8 cellular contexts compared by ENCODE assay signal in genomic region chr16:50692999-50693781, GRCh38. TPM values are rescaled to one million over a fixed set of nuclear protein-coding genes. Genes with fewer than 3 reads are reported as not detected.
DNase-seq lines count a peak whose midpoint lies in the region; ATAC-seq and TF ChIP-seq lines count a peak whose summit lies in the region.

TSS of gene NOD2 (plus strand) at chr16:50693606. CDS start at chr16:50699496, 5,890 bp downstream.

- peak within 1 kb of the TSS; percentile 68 for H3K4me2 ChIP-seq in skeletal muscle satellite cell (ENCODE audit: low read length)

- TF ChIP-seq CTCF in heart right ventricle (IDR thresholded peaks at IDR 0.05), result no peak

- H3K36me3 ChIP-seq in heart right ventricle, result no peaks in the 10 kb centered on the region
- no peaks in the 10 kb centered on the region for H3K36me3 ChIP-seq in skeletal muscle satellite cell (ENCODE audit: insufficient read depth, low read length)

- H3K9me3 Mint-ChIP-seq in activated T-helper 1 cell treated with anti-CD3 and anti-CD28 coated beads, Interleukin-12 subunit alpha, Interleukin-12 subunit beta, Interleukin-2, Interleukin-4 antibody, amounts not matched to agents 30 ng/mL and 10 ng/mL and 1 ng/mL, durations not matched to agents 14 hours and 24 hours and 36 hours, result no peaks in the 10 kb centered on the region

- WGBS in heart right ventricle, 2 donors, result 18 to 22% methylated on average over 45 to 56 of the region's 56 CpGs

- H3K4me3 ChIP-seq in heart right ventricle (peak within 1 kb of the TSS; percentile 37 to 68 (median 50)), skeletal muscle satellite cell (ENCODE audit: low read length) (peak within 1 kb of the TSS; percentile 56)

- H3K4me1 ChIP-seq in heart right ventricle (peaks cover 11 to 48% (median 30%) of the 10 kb centered on the region in 9 donors), skeletal muscle satellite cell (ENCODE audit: control insufficient read depth, insufficient read depth, low read length) (peaks cover 16% of the 10 kb centered on the region)

- H3K27me3 ChIP-seq in heart right ventricle, result peaks cover 0 to 7% (median 0%) of the 10 kb centered on the region in 7 donors
- peaks cover 3% of the 10 kb centered on the region for H3K27me3 ChIP-seq in skeletal muscle satellite cell (ENCODE audit: control insufficient read depth, insufficient read depth, low read length)

- ATAC-seq in heart right ventricle (peak in 3 of 8 donors; percentile 30 to 68 (median 55)), HG03108 (IDR thresholded peaks at IDR 0.05; ENCODE audit: unreplicated experiment) (no peak), GM19324 (IDR thresholded peaks at IDR 0.05; ENCODE audit: low FRiP score, unreplicated experiment) (no peak)

- peak within 1 kb of the TSS; percentile 76 for H3K27ac Mint-ChIP-seq in activated T-helper 1 cell treated with anti-CD3 and anti-CD28 coated beads, Interleukin-12 subunit alpha, Interleukin-12 subunit beta, Interleukin-2, Interleukin-4 antibody, amounts not matched to agents 30 ng/mL and 10 ng/mL and 1 ng/mL, durations not matched to agents 14 hours and 24 hours and 36 hours

- peak within 1 kb of the TSS in 4 of 10 donors; percentile 39 to 92 (median 60) for H3K27ac ChIP-seq in heart right ventricle

- H3K27me3 Mint-ChIP-seq in activated T-helper 1 cell treated with anti-CD3 and anti-CD28 coated beads, Interleukin-12 subunit alpha, Interleukin-12 subunit beta, Interleukin-2, Interleukin-4 antibody, amounts not matched to agents 30 ng/mL and 10 ng/mL and 1 ng/mL, durations not matched to agents 14 hours and 24 hours and 36 hours (ENCODE audit: insufficient read depth), result peaks cover 4% of the 10 kb centered on the region

- H3K9me3 ChIP-seq in heart right ventricle, result no peaks in the 10 kb centered on the region
- H3K9me3 ChIP-seq in skeletal muscle satellite cell (replicated peaks; ENCODE audit: low read length), result no peaks in the 10 kb centered on the region

- peak within 1 kb of the TSS; percentile 78 for H3K4me3 Mint-ChIP-seq in activated T-helper 1 cell treated with anti-CD3 and anti-CD28 coated beads, Interleukin-12 subunit alpha, Interleukin-12 subunit beta, Interleukin-2, Interleukin-4 antibody, amounts not matched to agents 30 ng/mL and 10 ng/mL and 1 ng/mL, durations not matched to agents 14 hours and 24 hours and 36 hours

- peak within 1 kb of the TSS; percentile 16 for H3K9ac ChIP-seq in skeletal muscle satellite cell (ENCODE audit: low read depth, low read length)

- intact Hi-C loops in activated T-helper 1 cell treated with anti-CD3 and anti-CD28 coated beads, Interleukin-12 subunit alpha, Interleukin-12 subunit beta, Interleukin-2, Interleukin-4 antibody, amounts not matched to agents 30 ng/mL and 10 ng/mL and 1 ng/mL, durations not matched to agents 14 hours and 24 hours and 36 hours (cut with micrococcal nuclease), result no loop called here
- intact Hi-C loops in heart right ventricle (cut with DNase I), result no loop called here

- DNase-seq in activated effector memory CD4-positive, alpha-beta T cell treated with anti-CD3 and anti-CD28 coated beads, Interleukin-2, amount 50 U/mL, for 16 hours, result peak; percentile 81
- no peak for DNase-seq in activated effector memory CD4-positive, alpha-beta T cell treated with Interleukin-2 at 50 U/mL for 16 hours
- DNase-seq in activated T-helper 1 cell treated with anti-CD3 and anti-CD28 coated beads, Interleukin-12 subunit alpha, Interleukin-12 subunit beta, Interleukin-2, Interleukin-4 antibody, amounts not matched to agents 30 ng/mL and 10 ng/mL and 1 ng/mL, durations not matched to agents 14 hours and 24 hours and 36 hours (ENCODE audit: low spot score), result peak; percentile 9
- no peak for DNase-seq in heart right ventricle
- no peak for DNase-seq in activated CD4-positive, CD25-positive, alpha-beta regulatory T cell (lab: John Stamatoyannopoulos, UW)

- peaks cover 66% of the 10 kb centered on the region for H3K4me1 Mint-ChIP-seq in activated T-helper 1 cell treated with anti-CD3 and anti-CD28 coated beads, Interleukin-12 subunit alpha, Interleukin-12 subunit beta, Interleukin-2, Interleukin-4 antibody, amounts not matched to agents 30 ng/mL and 10 ng/mL and 1 ng/mL, durations not matched to agents 14 hours and 24 hours and 36 hours (ENCODE audit: low read depth)

- H3K36me3 Mint-ChIP-seq in activated T-helper 1 cell treated with anti-CD3 and anti-CD28 coated beads, Interleukin-12 subunit alpha, Interleukin-12 subunit beta, Interleukin-2, Interleukin-4 antibody, amounts not matched to agents 30 ng/mL and 10 ng/mL and 1 ng/mL, durations not matched to agents 14 hours and 24 hours and 36 hours (ENCODE audit: low read depth), result peaks cover 11% of the 10 kb centered on the region

RNA-seq across cellular contexts. Expression of gene NOD2, which starts in this region (rescaled TPM):
- 6.7 and 7.3 TPM in 2 replicates for total RNA-seq in activated T-helper 1 cell treated with anti-CD3 and anti-CD28 coated beads, Interleukin-12 subunit alpha, Interleukin-12 subunit beta, Interleukin-2, Interleukin-4 antibody, amounts not matched to agents 30 ng/mL and 10 ng/mL and 1 ng/mL, durations not matched to agents 14 hours and 24 hours and 36 hours
- 1 to 10 TPM in 4 of 10 donors, under 1 TPM in 6; 0.13 to 4.9 (median 0.48) TPM for total RNA-seq in heart right ventricle
- polyA plus RNA-seq in heart right ventricle, result under 1 TPM; 0.36 to 0.73 TPM
- total RNA-seq in skeletal muscle satellite cell (2012; rRNA removed), result under 0.01 and 0.22 TPM in 2 replicates

Comparison
In these comparisons a context has a peak if more than half of its experiments do, and no peak if none do; other contexts are left out.
1. DNase-seq: peak in activated effector memory CD4-positive, alpha-beta T cell treated with anti-CD3 and anti-CD28 coated beads, Interleukin-2, amount 50 U/mL, for 16 hours (single experiment) and activated T-helper 1 cell treated with anti-CD3 and anti-CD28 coated beads, Interleukin-12 subunit alpha, Interleukin-12 subunit beta, Interleukin-2, Interleukin-4 antibody, amounts not matched to agents 30 ng/mL and 10 ng/mL and 1 ng/mL, durations not matched to agents 14 hours and 24 hours and 36 hours (single experiment); none in activated effector memory CD4-positive, alpha-beta T cell treated with Interleukin-2 at 50 U/mL for 16 hours (single experiment), heart right ventricle (0 of 2) and activated CD4-positive, CD25-positive, alpha-beta regulatory T cell (0 of 4).